30 cellular contexts compared by ENCODE assay signal in genomic region chr3:186118692-186119091, GRCh38.
"Had no signal": no experiment of that assay in that cellular context is flagged by ENCODE, and none has a peak within 500 bp of the region (broad histone marks: within the 10 kb centered on the region; RNA-seq: fewer than 3 reads in every experiment).

No MANE protein-coding gene starts in this region.

- H3K36me3 ChIP-seq: ascending aorta, breast epithelium had no signal

- H2AFZ ChIP-seq: PC-9 had no signal

- DNase-seq: activated B cell treated with CpG ODN at 0.5 μM for 24 hours; activated CD4-positive, alpha-beta memory T cell treated with anti-CD3 and anti-CD28 coated beads, Interleukin-2, amount 10 ng/mL, durations not matched to agents 7 days and 5 days; activated CD4-positive, alpha-beta T cell treated with anti-CD3 and anti-CD28 coated beads for 1 hour; activated CD4-positive, alpha-beta T cell treated with anti-CD3 and anti-CD28 coated beads for 48 hours; activated CD8-positive, alpha-beta memory T cell treated with anti-CD3 and anti-CD28 coated beads for 24 hours; activated CD8-positive, alpha-beta memory T cell treated with anti-CD3 and anti-CD28 coated beads, Interleukin-2, amount 10 ng/mL, durations not matched to agents 7 days and 5 days; activated CD8-positive, alpha-beta memory T cell treated with anti-CD3 and anti-CD28 coated beads, Interleukin-2, amount 50 U/mL, for 48 hours; activated effector memory CD4-positive, alpha-beta T cell treated with anti-CD3 and anti-CD28 coated beads, Interleukin-2, amount 50 U/mL, for 16 hours; activated naive CD4-positive, alpha-beta T cell; activated naive CD4-positive, alpha-beta T cell treated with anti-CD3 and anti-CD28 coated beads, Interleukin-2, amount 50 U/mL, for 16 hours; activated naive CD8-positive, alpha-beta T cell treated with anti-CD3 and anti-CD28 coated beads, Interleukin-2, amount 10 ng/mL, durations not matched to agents 7 days and 5 days; activated T-cell treated with anti-CD3 and anti-CD28 coated beads, Interleukin-2, amount 50 U/mL, for 48 hours; amygdala; NCI-H1105; NCI-H1417 treated with DMSO at 0.1 percent for 48 hours; NCI-H187 treated with DMSO at 0.1 percent for 48 hours; NCI-H2081; NCI-H226; NCI-H524 treated with DMSO at 0.1 percent for 48 hours; PC-9; Right ventricle myocardium superior; SW 1271; T-helper 1 cell; T-helper 2 cell; T-helper 9 cell had no signal

- H3K27ac ChIP-seq: ascending aorta, breast epithelium, PC-9, VCaP had no signal

- FAIRE-seq: RCC 7860 had no signal

- H3K4me3 ChIP-seq: ascending aorta, breast epithelium, PC-9 had no signal

- H3K4me1 ChIP-seq: ascending aorta, breast epithelium had no signal

- H3K4me3 Mint-ChIP-seq: activated B cell treated with CpG ODN at 0.5 μM for 24 hours; activated CD4-positive, alpha-beta memory T cell treated with anti-CD3 and anti-CD28 coated beads, Interleukin-2, amount 10 ng/mL, durations not matched to agents 7 days and 5 days; activated CD8-positive, alpha-beta memory T cell treated with anti-CD3 and anti-CD28 coated beads, Interleukin-2, amount 10 ng/mL, durations not matched to agents 7 days and 5 days; activated naive CD8-positive, alpha-beta T cell treated with anti-CD3 and anti-CD28 coated beads, Interleukin-2, amount 10 ng/mL, durations not matched to agents 7 days and 5 days; activated T-helper 17 cell treated with anti-CD3 and anti-CD28 coated beads, Interleukin-2, amount 50 U/mL, for 72 hours had no signal

- ATAC-seq: activated CD8-positive, alpha-beta memory T cell treated with anti-CD3 and anti-CD28 coated beads, Interleukin-2, amount 10 ng/mL, durations not matched to agents 7 days and 5 days; activated T-helper 17 cell treated with anti-CD3 and anti-CD28 coated beads, Interleukin-2, amount 50 U/mL, for 72 hours had no signal

- H3K36me3 Mint-ChIP-seq: activated CD8-positive, alpha-beta memory T cell treated with anti-CD3 and anti-CD28 coated beads, Interleukin-2, amount 10 ng/mL, durations not matched to agents 7 days and 5 days; activated naive CD8-positive, alpha-beta T cell treated with anti-CD3 and anti-CD28 coated beads, Interleukin-2, amount 10 ng/mL, durations not matched to agents 7 days and 5 days had no signal

- H3K9me3 ChIP-seq: ascending aorta, breast epithelium had no signal

- H3K27me3 ChIP-seq: ascending aorta, breast epithelium had no signal

- H3K4me1 Mint-ChIP-seq: activated B cell treated with CpG ODN at 0.5 μM for 24 hours; activated CD4-positive, alpha-beta memory T cell treated with anti-CD3 and anti-CD28 coated beads, Interleukin-2, amount 10 ng/mL, durations not matched to agents 7 days and 5 days; activated CD8-positive, alpha-beta memory T cell treated with anti-CD3 and anti-CD28 coated beads, Interleukin-2, amount 10 ng/mL, durations not matched to agents 7 days and 5 days; activated naive CD8-positive, alpha-beta T cell treated with anti-CD3 and anti-CD28 coated beads, Interleukin-2, amount 10 ng/mL, durations not matched to agents 7 days and 5 days; activated T-helper 17 cell treated with anti-CD3 and anti-CD28 coated beads, Interleukin-2, amount 50 U/mL, for 72 hours had no signal

- H3K9me3 Mint-ChIP-seq: activated B cell treated with CpG ODN at 0.5 μM for 24 hours; activated CD4-positive, alpha-beta memory T cell treated with anti-CD3 and anti-CD28 coated beads, Interleukin-2, amount 10 ng/mL, durations not matched to agents 7 days and 5 days; activated naive CD8-positive, alpha-beta T cell treated with anti-CD3 and anti-CD28 coated beads, Interleukin-2, amount 10 ng/mL, durations not matched to agents 7 days and 5 days; activated T-helper 17 cell treated with anti-CD3 and anti-CD28 coated beads, Interleukin-2, amount 50 U/mL, for 72 hours had no signal

- H3K4me2 ChIP-seq: PC-9 had no signal

- H3K27ac Mint-ChIP-seq: activated B cell treated with CpG ODN at 0.5 μM for 24 hours; activated CD4-positive, alpha-beta memory T cell treated with anti-CD3 and anti-CD28 coated beads, Interleukin-2, amount 10 ng/mL, durations not matched to agents 7 days and 5 days; activated CD8-positive, alpha-beta memory T cell treated with anti-CD3 and anti-CD28 coated beads, Interleukin-2, amount 10 ng/mL, durations not matched to agents 7 days and 5 days; activated naive CD8-positive, alpha-beta T cell treated with anti-CD3 and anti-CD28 coated beads, Interleukin-2, amount 10 ng/mL, durations not matched to agents 7 days and 5 days; activated T-helper 17 cell treated with anti-CD3 and anti-CD28 coated beads, Interleukin-2, amount 50 U/mL, for 72 hours had no signal
